Comparison of ENCODE assay signal across 26 cellular contexts in genomic region chr18:36766836-36767235, GRCh38.
"Had no signal": no experiment of that assay in that cellular context is flagged by ENCODE, and none has a peak within 500 bp of the region (broad histone marks: within the 10 kb centered on the region; RNA-seq: fewer than 3 reads in every experiment).

No MANE protein-coding gene starts in this region.

- H3K27ac Mint-ChIP-seq: natural killer cell treated with Interleukin-12 subunit alpha and Interleukin-12 subunit beta and Interleukin-15 and Interleukin-18, amount 100 ng/mL, for 72 hours; nephron progenitor cell; stimulated activated effector memory CD8-positive, alpha-beta T cell treated with anti-CD3 and anti-CD28 coated beads, Interleukin-12 subunit alpha, Interleukin-12 subunit beta, amount 100 ng/mL, for 72 hours; stimulated activated naive B cell treated with anti-CD40 and anti-IgM and Interleukin-4, amounts not matched to agents 10 μg/mL and 1 μg/mL and 100 μg/mL, for 72 hours; stimulated activated naive CD8-positive, alpha-beta T cell treated with anti-CD3 and anti-CD28 coated beads, Interleukin-15, Interleukin-2, amounts not matched to agents 100 ng/mL and 50 ng/mL, for 24 hours had no signal

- H3K27ac ChIP-seq: neutrophil, pancreas, psoas muscle, right lobe of liver, sigmoid colon, stomach, thyroid gland, tibial nerve, upper lobe of left lung, vagina had no signal

- H3K4me1 ChIP-seq: pancreas, psoas muscle, right lobe of liver, sigmoid colon, stomach, thyroid gland, vagina had no signal

- H3K27me3 Mint-ChIP-seq: stimulated activated naive B cell treated with anti-CD40 and anti-IgM and Interleukin-4, amounts not matched to agents 10 μg/mL and 1 μg/mL and 100 μg/mL, for 72 hours; stimulated activated naive CD8-positive, alpha-beta T cell treated with anti-CD3 and anti-CD28 coated beads, Interleukin-15, Interleukin-2, amounts not matched to agents 100 ng/mL and 50 ng/mL, for 24 hours had no signal

- DNase-seq: nephron progenitor cell; nucleus accumbens; pancreas; psoas muscle; right cardiac atrium; right lobe of liver; sigmoid colon; small intestine; stimulated activated CD4-positive, alpha-beta T cell treated with anti-CD3 and anti-CD28 coated beads, Interleukin-15, amount 100 ng/mL, for 24 hours; stimulated activated CD4-positive, alpha-beta T cell treated with anti-CD3 and anti-CD28 coated beads, Interleukin-2, amount 100 ng/mL, for 24 hours; stimulated activated CD4-positive, alpha-beta T cell treated with anti-CD3 and anti-CD28 coated beads, Interleukin-2, amount 100 ng/mL, for 48 hours; stimulated activated CD4-positive, alpha-beta T cell treated with anti-CD3 and anti-CD28 coated beads, Interleukin-4, amount 100 ng/mL, for 24 hours; stimulated activated naive B cell treated with anti-CD40 and anti-IgM and Interleukin-4, amounts not matched to agents 10 μg/mL and 1 μg/mL and 100 μg/mL, for 72 hours; stimulated activated naive CD4-positive, alpha-beta T cell treated with Interleukin-2 at 50 U/mL for 16 hours; stomach; thyroid gland; trophoblast cell; upper lobe of left lung had no signal

- H3K4me3 Mint-ChIP-seq: natural killer cell treated with Interleukin-12 subunit alpha and Interleukin-12 subunit beta and Interleukin-15 and Interleukin-18, amount 100 ng/mL, for 72 hours; nephron progenitor cell; neural crest cell; stimulated activated effector memory CD8-positive, alpha-beta T cell treated with anti-CD3 and anti-CD28 coated beads, Interleukin-12 subunit alpha, Interleukin-12 subunit beta, amount 100 ng/mL, for 72 hours; stimulated activated naive B cell treated with anti-CD40 and anti-IgM and Interleukin-4, amounts not matched to agents 10 μg/mL and 1 μg/mL and 100 μg/mL, for 72 hours; stimulated activated naive CD8-positive, alpha-beta T cell treated with anti-CD3 and anti-CD28 coated beads, Interleukin-15, Interleukin-2, amounts not matched to agents 100 ng/mL and 50 ng/mL, for 24 hours had no signal

- H3K36me3 ChIP-seq: neutrophil, pancreas, right lobe of liver, stomach, thoracic aorta, thyroid gland, upper lobe of left lung, vagina had no signal

- H3K4me3 ChIP-seq: pancreas, psoas muscle, right lobe of liver, sigmoid colon, stomach, thoracic aorta, thyroid gland, tibial nerve, upper lobe of left lung, vagina had no signal

- ATAC-seq: natural killer cell treated with Interleukin-12 subunit alpha and Interleukin-12 subunit beta and Interleukin-15 and Interleukin-18, amount 100 ng/mL, for 72 hours; pancreas; psoas muscle; right cardiac atrium; right lobe of liver; stimulated activated effector memory CD8-positive, alpha-beta T cell treated with anti-CD3 and anti-CD28 coated beads, Interleukin-12 subunit alpha, Interleukin-12 subunit beta, amount 100 ng/mL, for 72 hours; stimulated activated naive B cell treated with anti-CD40 and anti-IgM and Interleukin-4, amounts not matched to agents 10 μg/mL and 1 μg/mL and 100 μg/mL, for 72 hours had no signal

- H3K9me3 Mint-ChIP-seq: natural killer cell treated with Interleukin-12 subunit alpha and Interleukin-12 subunit beta and Interleukin-15 and Interleukin-18, amount 100 ng/mL, for 72 hours; nephron progenitor cell; stimulated activated effector memory CD8-positive, alpha-beta T cell treated with anti-CD3 and anti-CD28 coated beads, Interleukin-12 subunit alpha, Interleukin-12 subunit beta, amount 100 ng/mL, for 72 hours; stimulated activated naive B cell treated with anti-CD40 and anti-IgM and Interleukin-4, amounts not matched to agents 10 μg/mL and 1 μg/mL and 100 μg/mL, for 72 hours; stimulated activated naive CD8-positive, alpha-beta T cell treated with anti-CD3 and anti-CD28 coated beads, Interleukin-15, Interleukin-2, amounts not matched to agents 100 ng/mL and 50 ng/mL, for 24 hours had no signal

- H3K9me3 ChIP-seq: neutrophil, pancreas, psoas muscle, right lobe of liver, sigmoid colon, stomach, thoracic aorta, thyroid gland, upper lobe of left lung, vagina had no signal

- H3K36me3 Mint-ChIP-seq: natural killer cell treated with Interleukin-12 subunit alpha and Interleukin-12 subunit beta and Interleukin-15 and Interleukin-18, amount 100 ng/mL, for 72 hours; stimulated activated effector memory CD8-positive, alpha-beta T cell treated with anti-CD3 and anti-CD28 coated beads, Interleukin-12 subunit alpha, Interleukin-12 subunit beta, amount 100 ng/mL, for 72 hours; stimulated activated naive B cell treated with anti-CD40 and anti-IgM and Interleukin-4, amounts not matched to agents 10 μg/mL and 1 μg/mL and 100 μg/mL, for 72 hours had no signal
